Comparison of ENCODE assay signal across 16 cellular contexts in genomic region chr4:47703008-47703407, GRCh38.
A peak's percentile ranks its signal among the peaks of the same experiment; 100 is the strongest.
DNase-seq lines count a peak whose midpoint lies in the region; ATAC-seq, FAIRE-seq and TF ChIP-seq lines count a peak whose summit lies in the region.
"Had no signal": no experiment of that assay in that cellular context is flagged by ENCODE, and none has a peak within 500 bp of the region (broad histone marks: within the 10 kb centered on the region; RNA-seq: fewer than 3 reads in every experiment).

No MANE protein-coding gene starts in this region.

- intact Hi-C loops in PC-9 (cut with micrococcal nuclease; ENCODE audit: unreplicated experiment) (loop anchor here (10.0 kb wide), 1 partner anchor 382 kb away; no protein-coding TSS in a partner anchor), upper lobe of right lung (cut with DNase I) (no loop called here), heart right ventricle (cut with DNase I) (loop anchor here in 3 of 10 donors (5.0 to 10.0 kb wide), 2 partner anchors 132 to 134 kb away; partner anchors contain the start of gene CORIN (in 3 of the 3)), left cardiac atrium (cut with DNase I) (loop anchor here in 1 of 2 donors (5.0 kb wide), 1 partner anchor 134 kb away; the partner anchor contains the start of gene CORIN)

- H3K56ac ChIP-seq in H1 (replicated peaks; ENCODE audit: insufficient read length, low read depth, low read length) = no peak overlapping the region

- WGBS in H1 (ENCODE audit: extremely low coverage in 1 of 2, insufficient coverage in 1 of 2, insufficient read length in 1 of 2, insufficient replicate concordance in 2 of 2, low coverage in 1 of 2, low lambda C conversion rate in 2 of 2, missing lambda C conversion rate in 1 of 2), 2 experiments = 80% methylated on average over 5 of the region's 5 CpGs; no CpG with 5 or more reads in 1 of the 2 experiments
- 48 to 67% methylated on average over 5 of the region's 5 CpGs for WGBS in heart right ventricle, 2 donors

- CTCF ChIA-PET in PC-9 (lab: Charles Lee) = no interaction called here
- CTCF ChIA-PET in H1 (lab: Charles Lee; ENCODE audit: partially characterized antibody) = interaction anchor here (0.5 to 16.8 kb wide), 7 partner anchors 10 to 201 kb away, joined by 3 to 282 read pairs (median 3); partner anchors contain the start of gene CORIN

- H3K9me2 ChIP-seq in PC-9 (ENCODE audit: insufficient read depth) = no peaks in the 10 kb centered on the region

- no peak overlapping the region for H2BK120ac ChIP-seq in H1 (replicated peaks; ENCODE audit: low read depth, low read length)

- H2AFZ ChIP-seq in PC-9 (0 out of 2 replicates have a peak overlapping the region, but pooled peaks have one; percentile 37), H1 (ENCODE audit: low read length) (peak overlapping the region; percentile 27; the same call in 1 of the 2 replicates)

- no peak overlapping the region for H3K4ac ChIP-seq in H1 (replicated peaks; ENCODE audit: insufficient read length, low read depth, low read length)

- no peaks in the 10 kb centered on the region for H3K79me1 ChIP-seq in H1 (ENCODE audit: low read depth, low read length)

- TF ChIP-seq CTCF in PC-9 (conservative IDR thresholded peaks at IDR 0.05) = no peak
- TF ChIP-seq CTCF in H1 (IDR thresholded peaks at IDR 0.05; ENCODE audit: control extremely low read depth in 1 of 3, insufficient read depth in 1 of 3, low read depth in 1 of 3, low read length in 3 of 3) = no peak
- TF ChIP-seq CTCF in upper lobe of right lung (IDR thresholded peaks at IDR 0.05) = no peak
- no peak for TF ChIP-seq CTCF in heart right ventricle (IDR thresholded peaks at IDR 0.05)

- H3K9me3 ChIP-seq in PC-9 (ENCODE audit: insufficient read depth, low read depth) (no peaks in the 10 kb centered on the region), H1 (ENCODE audit: insufficient read depth in 2 of 2, low read depth in 1 of 2, low read length in 1 of 2) (no peaks in the 10 kb centered on the region), upper lobe of right lung (no peaks in the 10 kb centered on the region), heart right ventricle (no peaks in the 10 kb centered on the region)
- H3K9me3 ChIP-seq: A549, BE2C had no signal

- DNase-seq in PC-9 = no peak
- DNase-seq in H1 (ENCODE audit: low read depth in 1 of 2, low spot score in 2 of 2) = no peak
- DNase-seq in left kidney (ENCODE audit: low read depth, low spot score) = peak; percentile 43
- DNase-seq in upper lobe of right lung = no peak
- no peak for DNase-seq in heart right ventricle
- no peak for DNase-seq in DMS 273 treated with DMSO at 0.1 percent for 48 hours (lab: John Stamatoyannopoulos, UW)
- DNase-seq in left cardiac atrium = no peak
- DNase-seq: BE2C; CD4-positive, alpha-beta memory T cell; DMS153; DND-41; GDM1 had no signal

- no peak overlapping the region for H3K14ac ChIP-seq in H1 (ENCODE audit: insufficient read length)

- no peak overlapping the region for H2BK15ac ChIP-seq in H1 (ENCODE audit: low read length)

- H4K91ac ChIP-seq in H1 (replicated peaks; ENCODE audit: insufficient read length, low read length) = no peak overlapping the region

- H3K18ac ChIP-seq in H1 (ENCODE audit: extremely low read depth, low read length) = no peak overlapping the region

- no peaks in the 10 kb centered on the region for H3K23me2 ChIP-seq in H1 (ENCODE audit: low read depth, low read length)

- H4K20me1 ChIP-seq in PC-9 (ENCODE audit: insufficient read depth) (no peaks in the 10 kb centered on the region), H1 (replicated peaks in 1 of 2; ENCODE audit: control insufficient read depth in 1 of 2, insufficient read depth in 2 of 2, low read length in 2 of 2) (no peaks in the 10 kb centered on the region)

- H2BK5ac ChIP-seq in H1 (ENCODE audit: low read depth, low read length) = no peak overlapping the region

- no peak overlapping the region for H2BK12ac ChIP-seq in H1 (ENCODE audit: low read depth, low read length)

- H2AK5ac ChIP-seq in H1 (ENCODE audit: low read depth, low read length) = no peak overlapping the region

- no peak for TF ChIP-seq RAD21 in H1 (IDR thresholded peaks at IDR 0.05 in 1 of 2, conservative IDR thresholded peaks at IDR 0.05 in 1 of 2; ENCODE audit: low read depth in 2 of 2, low read length in 2 of 2)

- H3K4me1 ChIP-seq in PC-9 (replicated peaks; ENCODE audit: insufficient read depth) (no peaks in the 10 kb centered on the region), H1 (replicated peaks in 1 of 4; ENCODE audit: control insufficient read depth in 3 of 4, insufficient read depth in 4 of 4, low read length in 3 of 4) (no peaks in the 10 kb centered on the region), upper lobe of right lung (peaks cover 4% of the 10 kb centered on the region), heart right ventricle (peaks cover 0 to 20% (median 8%) of the 10 kb centered on the region in 9 donors)
- H3K4me1 ChIP-seq: A549 had no signal

- no peak for FAIRE-seq in H1 (lab: Jason Lieb, UNC)
- FAIRE-seq: A549, GM12892, GM19239 had no signal

- no peaks in the 10 kb centered on the region for H3K36me3 ChIP-seq in PC-9 (ENCODE audit: low read depth)
- H3K36me3 ChIP-seq in H1 (ENCODE audit: control insufficient read depth in 2 of 4, insufficient read depth in 4 of 4, low read length in 3 of 4) = no peaks in the 10 kb centered on the region
- no peaks in the 10 kb centered on the region for H3K36me3 ChIP-seq in upper lobe of right lung
- no peaks in the 10 kb centered on the region for H3K36me3 ChIP-seq in heart right ventricle
- H3K36me3 ChIP-seq: BE2C had no signal

- H3K27ac ChIP-seq in PC-9 (no peak overlapping the region), H1 (ENCODE audit: low read depth, low read length) (no peak overlapping the region), upper lobe of right lung (peak overlapping the region; percentile 74), heart right ventricle (no peak overlapping the region)
- H3K27ac ChIP-seq: A549, C4-2B had no signal

- H3K4me3 ChIP-seq in PC-9 = no peak overlapping the region
- no peak overlapping the region for H3K4me3 ChIP-seq in H1 (ENCODE audit: extremely low read depth in 1 of 4, insufficient read depth in 2 of 4, low read depth in 3 of 4, low read length in 4 of 4)
- H3K4me3 ChIP-seq in upper lobe of right lung = no peak overlapping the region
- H3K4me3 ChIP-seq in heart right ventricle = no peak overlapping the region
- H3K4me3 ChIP-seq: A549 had no signal

- no peak overlapping the region for H4K5ac ChIP-seq in H1 (ENCODE audit: insufficient read length, low read depth, low read length)

- no peak for TF ChIP-seq POLR2A in H1 (IDR thresholded peaks at IDR 0.05; ENCODE audit: control extremely low read depth in 1 of 2, low read depth in 2 of 2, low read length in 2 of 2)

- H3K27me3 ChIP-seq in PC-9 (ENCODE audit: insufficient read depth, low read depth) (no peaks in the 10 kb centered on the region), H1 (replicated peaks in 1 of 4; ENCODE audit: control insufficient read depth in 3 of 4, extremely low read depth in 1 of 4, insufficient read depth in 3 of 4, low read length in 3 of 4) (no peaks in the 10 kb centered on the region), upper lobe of right lung (no peaks in the 10 kb centered on the region), heart right ventricle (peaks cover 0 to 5% (median 0%) of the 10 kb centered on the region in 7 donors)
- H3K27me3 ChIP-seq: BE2C had no signal

- no peaks in the 10 kb centered on the region for H3K79me2 ChIP-seq in PC-9 (ENCODE audit: low read depth)
- no peaks in the 10 kb centered on the region for H3K79me2 ChIP-seq in H1 (ENCODE audit: control insufficient read depth in 1 of 2, insufficient read depth in 2 of 2, low read length in 2 of 2)

- H3K23ac ChIP-seq in H1 (ENCODE audit: insufficient read length) = no peak overlapping the region

- no peak overlapping the region for H3K9ac ChIP-seq in H1 (replicated peaks in 1 of 4; ENCODE audit: extremely low read depth in 1 of 4, low read depth in 3 of 4, low read length in 3 of 4)

- H4K8ac ChIP-seq in H1 (ENCODE audit: extremely low read depth, insufficient read depth, low read length) = no peak overlapping the region

- BruUV-seq in PC-9 (replicated peaks; lab: Mats Ljungman, UMichigan) = no TSS peak

- no peak overlapping the region for H3K4me2 ChIP-seq in PC-9
- no peak overlapping the region for H3K4me2 ChIP-seq in H1 (ENCODE audit: insufficient read depth in 1 of 2, low read depth in 2 of 2, low read length in 2 of 2)
- H3K4me2 ChIP-seq: A549 had no signal

- POLR2A ChIA-PET in PC-9 (lab: Charles Lee; ENCODE audit: unreplicated experiment) (no interaction called here), H1 (lab: Charles Lee; ENCODE audit: partially characterized antibody) (no interaction called here)

- ATAC-seq in upper lobe of right lung (no peak), heart right ventricle (no peak), left cardiac atrium (no peak)
- ATAC-seq: A549 had no signal

- H2BK20ac ChIP-seq in H1 (ENCODE audit: low read length) = no peak overlapping the region

- no peaks in the 10 kb centered on the region for H3F3A ChIP-seq in PC-9 (ENCODE audit: insufficient read depth, low read depth)

- no peak for TF ChIP-seq EP300 in H1 (IDR thresholded peaks at IDR 0.05; ENCODE audit: borderline replicate concordance in 1 of 2, low read depth in 2 of 2, low read length in 2 of 2)

TF ChIP-seq in H1, 55 proteins besides CTCF, POLR2A, EP300 and RAD21:
- TF ChIP-seq ATF2 (IDR thresholded peaks at IDR 0.05; ENCODE audit: low read length) (no peak), NANOG (IDR thresholded peaks at IDR 0.05; ENCODE audit: insufficient read depth, low read depth, low read length, poor library complexity, severe bottlenecking) (no peak)
